In genomic region chr1:25755475-25756125, GRCh38 we compare ENCODE assay signal across 1 cellular context.
TF ChIP-seq lines count a peak whose summit lies in the region.

No MANE protein-coding gene starts in this region.

TF ChIP-seq in K562, 482 proteins besides CTCF, POLR2A, EP300 and RAD21 (continued from another document and continues in another):
- TF ChIP-seq MGA (IDR thresholded peaks at IDR 0.05) (no peak), ZFP1 (CRISPR knock-in tag; IDR thresholded peaks at IDR 0.05) (no peak), ZNF277 (CRISPR knock-in tag; IDR thresholded peaks at IDR 0.05; ENCODE audit: borderline replicate concordance) (no peak), ZNF778 (CRISPR knock-in tag; IDR thresholded peaks at IDR 0.05) (no peak), ZBTB8A (IDR thresholded peaks at IDR 0.05; ENCODE audit: partially characterized antibody) (no peak), RBM34 (IDR thresholded peaks at IDR 0.05; ENCODE audit: borderline replicate concordance, insufficient read depth, low read length) (no peak), KDM1A (IDR thresholded peaks at IDR 0.05) (peak in 1 of 2 experiments; percentile 63; a peak in 2 of 4 replicates), ELF1 (tag; IDR thresholded peaks at IDR 0.05) (no peak), ZNF639 (CRISPR knock-in tag; conservative IDR thresholded peaks at IDR 0.05 in 1 of 2, IDR thresholded peaks at IDR 0.05 in 1 of 2) (no peak), CHD1 (IDR thresholded peaks at IDR 0.05; ENCODE audit: low read length) (no peak), KDM2B (CRISPR knock-in tag; IDR thresholded peaks at IDR 0.05) (no peak), ZNF311 (CRISPR knock-in tag; IDR thresholded peaks at IDR 0.05) (no peak), SMAD2 (IDR thresholded peaks at IDR 0.05; ENCODE audit: low read depth, low read length) (no peak), ZNF23 (CRISPR knock-in tag; IDR thresholded peaks at IDR 0.05) (no peak), KAT7 (CRISPR knock-in tag; IDR thresholded peaks at IDR 0.05; ENCODE audit: borderline replicate concordance) (no peak), SMARCA5 (IDR thresholded peaks at IDR 0.05) (peak; percentile 68; the same call in 1 of the 2 replicates), MYC (IDR thresholded peaks at IDR 0.05; ENCODE audit: low read depth, low read length) (no peak), MYC (CRISPR knock-in tag; IDR thresholded peaks at IDR 0.05; ENCODE audit: borderline replicate concordance, low read depth) (no peak), RB1 (IDR thresholded peaks at IDR 0.05; ENCODE audit: low read depth) (no peak), CEBPZ (IDR thresholded peaks at IDR 0.05; ENCODE audit: borderline replicate concordance, low read depth, low read length) (no peak), SAFB2 (IDR thresholded peaks at IDR 0.05; ENCODE audit: borderline replicate concordance, low read depth, low read length, severe bottlenecking) (no peak), USF1 (CRISPR knock-in tag; IDR thresholded peaks at IDR 0.05) (peak; percentile 54), ZNF79 (CRISPR knock-in tag; IDR thresholded peaks at IDR 0.05; ENCODE audit: low read depth) (no peak), ZNF407 (IDR thresholded peaks at IDR 0.05; ENCODE audit: low read depth) (no peak), FOXK2 (conservative IDR thresholded peaks at IDR 0.05 in 1 of 2, IDR thresholded peaks at IDR 0.05 in 1 of 2; ENCODE audit: low read depth in 2 of 2) (no peak), TOE1 (IDR thresholded peaks at IDR 0.05; ENCODE audit: borderline replicate concordance) (0 out of 2 replicates have a peak, but pooled peaks have one; percentile 18), TOE1 (CRISPR knock-in tag; IDR thresholded peaks at IDR 0.05; ENCODE audit: borderline replicate concordance, low read depth) (no peak), PCBP2 (IDR thresholded peaks at IDR 0.05; ENCODE audit: low read depth, low read length, poor library complexity, severe bottlenecking) (no peak)
